23 cellular contexts compared by ENCODE assay signal in genomic region chr16:29850998-29851397, GRCh38. TPM values are rescaled to one million over a fixed set of nuclear protein-coding genes. Genes with fewer than 3 reads are reported as not detected.
DNase-seq lines count a peak whose midpoint lies in the region; ATAC-seq, FAIRE-seq and TF ChIP-seq lines count a peak whose summit lies in the region.
"Had no signal": no experiment of that assay in that cellular context is flagged by ENCODE, and none has a peak within 500 bp of the region (broad histone marks: within the 10 kb centered on the region; RNA-seq: fewer than 3 reads in every experiment).

No MANE protein-coding gene starts in this region.

- H3K27ac Mint-ChIP-seq in activated naive CD4-positive, alpha-beta T cell treated with anti-CD3 and anti-CD28 coated beads for 36 hours, result peak overlapping the region; percentile 37
- no peak overlapping the region for H3K27ac Mint-ChIP-seq in natural killer cell treated with Interleukin-12 subunit alpha and Interleukin-12 subunit beta and Interleukin-15 and Interleukin-18, amount 100 ng/mL, for 72 hours
- H3K27ac Mint-ChIP-seq: CD4-positive, alpha-beta T cell; GM23338 had no signal

- no peak overlapping the region for H3K9ac ChIP-seq in H1 (replicated peaks in 1 of 4; ENCODE audit: extremely low read depth in 1 of 4, low read depth in 3 of 4, low read length in 3 of 4)
- H3K9ac ChIP-seq: BLaER1 treated with 17β-estradiol and CSF1 and Interleukin-3, amounts not matched to agents 10 nM and 100 nM had no signal

- H3K23me2 ChIP-seq in H1 (ENCODE audit: low read depth, low read length), result no peaks in the 10 kb centered on the region

- no peaks in the 10 kb centered on the region for H3K27me3 ChIP-seq in H1 (replicated peaks in 1 of 4; ENCODE audit: control insufficient read depth in 3 of 4, extremely low read depth in 1 of 4, insufficient read depth in 3 of 4, low read length in 3 of 4)
- H3K27me3 ChIP-seq: BE2C; BLaER1 treated with 17β-estradiol and CSF1 and Interleukin-3, amounts not matched to agents 10 nM and 100 nM had no signal

- no peaks in the 10 kb centered on the region for H4K20me1 ChIP-seq in H1 (replicated peaks in 1 of 2; ENCODE audit: control insufficient read depth in 1 of 2, insufficient read depth in 2 of 2, low read length in 2 of 2)

- no peaks in the 10 kb centered on the region for H3K27me3 Mint-ChIP-seq in activated naive CD4-positive, alpha-beta T cell treated with anti-CD3 and anti-CD28 coated beads for 36 hours (ENCODE audit: low read depth)
- no peaks in the 10 kb centered on the region for H3K27me3 Mint-ChIP-seq in natural killer cell treated with Interleukin-12 subunit alpha and Interleukin-12 subunit beta and Interleukin-15 and Interleukin-18, amount 100 ng/mL, for 72 hours
- H3K27me3 Mint-ChIP-seq: CD4-positive, alpha-beta T cell; CD8-positive, alpha-beta memory T cell had no signal

- no peak for TF ChIP-seq POLR2A in H1 (IDR thresholded peaks at IDR 0.05; ENCODE audit: control extremely low read depth in 1 of 2, low read depth in 2 of 2, low read length in 2 of 2)

- WGBS in H1 (ENCODE audit: extremely low coverage in 1 of 2, insufficient coverage in 1 of 2, insufficient read length in 1 of 2, insufficient replicate concordance in 2 of 2, low coverage in 1 of 2, low lambda C conversion rate in 2 of 2, missing lambda C conversion rate in 1 of 2), 2 experiments, result 92% methylated on average over 3 of the region's 3 CpGs; no CpG with 5 or more reads in 1 of the 2 experiments

- H3K4me3 Mint-ChIP-seq in activated naive CD4-positive, alpha-beta T cell treated with anti-CD3 and anti-CD28 coated beads for 36 hours, result no peak overlapping the region
- H3K4me3 Mint-ChIP-seq in natural killer cell treated with Interleukin-12 subunit alpha and Interleukin-12 subunit beta and Interleukin-15 and Interleukin-18, amount 100 ng/mL, for 72 hours, result no peak overlapping the region
- H3K4me3 Mint-ChIP-seq: CD14-positive monocyte; CD4-positive, alpha-beta T cell; CD8-positive, alpha-beta memory T cell; GM23338 had no signal

- POLR2A ChIA-PET in HEK293 (lab: Yijun Ruan, JAX), result interaction anchor here (0.6 kb wide), 1 partner anchor 858 kb away, joined by 5 read pairs; no protein-coding TSS in a partner anchor
- POLR2A ChIA-PET in H1 (lab: Charles Lee; ENCODE audit: partially characterized antibody), result interaction anchor here (1.1 to 3.3 kb wide), 3 partner anchors 11 to 31 kb away, joined by 3 to 11 read pairs (median 4); partner anchors contain the start of genes CDIPT and MVP

- H2BK5ac ChIP-seq in H1 (ENCODE audit: low read depth, low read length), result no peak overlapping the region

- H3K27ac ChIP-seq in HEK293 (ENCODE audit: extremely low read depth, low read depth, low read length), result no peak overlapping the region
- no peak overlapping the region for H3K27ac ChIP-seq in H1 (ENCODE audit: low read depth, low read length)
- H3K27ac ChIP-seq: A549; BLaER1 treated with 17β-estradiol and CSF1 and Interleukin-3, amounts not matched to agents 10 nM and 100 nM had no signal

- TF ChIP-seq CTCF in HEK293 (tag by site-specific recombination; IDR thresholded peaks at IDR 0.05), result no peak
- TF ChIP-seq CTCF in H1 (IDR thresholded peaks at IDR 0.05; ENCODE audit: control extremely low read depth in 1 of 3, insufficient read depth in 1 of 3, low read depth in 1 of 3, low read length in 3 of 3), result no peak

- H4K91ac ChIP-seq in H1 (replicated peaks; ENCODE audit: insufficient read length, low read length), result no peak overlapping the region

- TF ChIP-seq RAD21 in H1 (IDR thresholded peaks at IDR 0.05 in 1 of 2, conservative IDR thresholded peaks at IDR 0.05 in 1 of 2; ENCODE audit: low read depth in 2 of 2, low read length in 2 of 2), result no peak

- intact Hi-C loops in activated naive CD4-positive, alpha-beta T cell treated with anti-CD3 and anti-CD28 coated beads for 36 hours (cut with micrococcal nuclease), result no loop called here

- peaks cover 5% of the 10 kb centered on the region for H3K4me1 Mint-ChIP-seq in activated naive CD4-positive, alpha-beta T cell treated with anti-CD3 and anti-CD28 coated beads for 36 hours (ENCODE audit: low read depth)
- peaks cover 0 to 6% of the 10 kb centered on the region in 2 donors for H3K4me1 Mint-ChIP-seq in natural killer cell treated with Interleukin-12 subunit alpha and Interleukin-12 subunit beta and Interleukin-15 and Interleukin-18, amount 100 ng/mL, for 72 hours (ENCODE audit: low read depth in 2 of 2)
- H3K4me1 Mint-ChIP-seq: CD14-positive monocyte had no signal

- FAIRE-seq in H1 (lab: Jason Lieb, UNC), result peak; percentile 48
- FAIRE-seq: A549, GM12891, GM18507, H54 had no signal

- ATAC-seq in natural killer cell treated with Interleukin-12 subunit alpha and Interleukin-12 subunit beta and Interleukin-15 and Interleukin-18, amount 100 ng/mL, for 72 hours, result no peak
- ATAC-seq: A549, GM23338 had no signal

- H3K36me3 Mint-ChIP-seq in activated naive CD4-positive, alpha-beta T cell treated with anti-CD3 and anti-CD28 coated beads for 36 hours (ENCODE audit: low read depth), result peaks cover 3% of the 10 kb centered on the region
- H3K36me3 Mint-ChIP-seq in natural killer cell treated with Interleukin-12 subunit alpha and Interleukin-12 subunit beta and Interleukin-15 and Interleukin-18, amount 100 ng/mL, for 72 hours, result no peaks in the 10 kb centered on the region

- no peak overlapping the region for H3K4me2 ChIP-seq in H1 (ENCODE audit: insufficient read depth in 1 of 2, low read depth in 2 of 2, low read length in 2 of 2)
- H3K4me2 ChIP-seq: A549; BLaER1 treated with 17β-estradiol and CSF1 and Interleukin-3, amounts not matched to agents 10 nM and 100 nM; GM23338 had no signal

- CTCF ChIA-PET in activated naive CD4-positive, alpha-beta T cell treated with anti-CD3 and anti-CD28 coated beads for 36 hours (lab: Charles Lee), result no interaction called here
- CTCF ChIA-PET in HEK293 (lab: Yijun Ruan, JAX) (interaction anchor here (0.5 to 5.0 kb wide), 4 partner anchors 8 to 95 kb away, joined by 3 to 74 read pairs (median 32); partner anchors contain the start of genes MVP and PAGR1), H1 (lab: Charles Lee; ENCODE audit: partially characterized antibody) (interaction anchor here (0.8 to 15.0 kb wide), 5 partner anchors 11 to 155 kb away, joined by 3 to 212 read pairs (median 4); partner anchors contain the start of genes MVP and PAGR1)

- H3K9me3 ChIP-seq in HEK293 (ENCODE audit: control insufficient read depth, insufficient read depth, low read depth, low read length) (no peaks in the 10 kb centered on the region), H1 (ENCODE audit: insufficient read depth in 2 of 2, low read depth in 1 of 2, low read length in 1 of 2) (no peaks in the 10 kb centered on the region)
- H3K9me3 ChIP-seq: A549; BE2C; BLaER1 treated with 17β-estradiol and CSF1 and Interleukin-3, amounts not matched to agents 10 nM and 100 nM; HAP-1 had no signal

- H3K23ac ChIP-seq in H1 (ENCODE audit: insufficient read length), result no peak overlapping the region

- no peak overlapping the region for H2BK120ac ChIP-seq in H1 (replicated peaks; ENCODE audit: low read depth, low read length)

- no peak overlapping the region for H3K4ac ChIP-seq in H1 (replicated peaks; ENCODE audit: insufficient read length, low read depth, low read length)

- H3K14ac ChIP-seq in H1 (ENCODE audit: insufficient read length), result no peak overlapping the region

- H2BK12ac ChIP-seq in H1 (ENCODE audit: low read depth, low read length), result no peak overlapping the region

- H3K4me3 ChIP-seq in HEK293 (ENCODE audit: low read depth, low read length) (no peak overlapping the region), H1 (ENCODE audit: extremely low read depth in 1 of 4, insufficient read depth in 2 of 4, low read depth in 3 of 4, low read length in 4 of 4) (no peak overlapping the region)
- H3K4me3 ChIP-seq: A549; BLaER1 treated with 17β-estradiol and CSF1 and Interleukin-3, amounts not matched to agents 10 nM and 100 nM; GM23338; HAP-1 had no signal

- H3K18ac ChIP-seq in H1 (ENCODE audit: extremely low read depth, low read length), result no peak overlapping the region; the same call in 1 of the 2 replicates

- no peaks in the 10 kb centered on the region for H3K79me2 ChIP-seq in H1 (ENCODE audit: control insufficient read depth in 1 of 2, insufficient read depth in 2 of 2, low read length in 2 of 2)

- H3K79me1 ChIP-seq in H1 (ENCODE audit: low read depth, low read length), result no peaks in the 10 kb centered on the region

- no peak overlapping the region for H2BK15ac ChIP-seq in H1 (ENCODE audit: low read length)

- no peaks in the 10 kb centered on the region for H3K4me1 ChIP-seq in HEK293 (ENCODE audit: control insufficient read depth, insufficient read depth, low read length)
- no peaks in the 10 kb centered on the region; a peak in 1 of 7 replicates for H3K4me1 ChIP-seq in H1 (replicated peaks in 1 of 4; ENCODE audit: control insufficient read depth in 3 of 4, insufficient read depth in 4 of 4, low read length in 3 of 4)
- H3K4me1 ChIP-seq: A549, HAP-1 had no signal

- H2AK5ac ChIP-seq in H1 (ENCODE audit: low read depth, low read length), result no peak overlapping the region

- H2BK20ac ChIP-seq in H1 (ENCODE audit: low read length), result no peak overlapping the region

- no peak overlapping the region for H3K56ac ChIP-seq in H1 (replicated peaks; ENCODE audit: insufficient read length, low read depth, low read length)

- no peak for TF ChIP-seq EP300 in H1 (IDR thresholded peaks at IDR 0.05; ENCODE audit: borderline replicate concordance in 1 of 2, low read depth in 2 of 2, low read length in 2 of 2)

- peaks cover 0 to 7% of the 10 kb centered on the region in 2 experiments; a peak in 1 of 3 replicates for H3K36me3 ChIP-seq in HEK293 (ENCODE audit: control insufficient read depth in 2 of 2, insufficient read depth in 1 of 2, low read length in 2 of 2)
- no peaks in the 10 kb centered on the region for H3K36me3 ChIP-seq in H1 (ENCODE audit: control insufficient read depth in 2 of 4, insufficient read depth in 4 of 4, low read length in 3 of 4)
- H3K36me3 ChIP-seq: BE2C, HAP-1 had no signal

- no peak overlapping the region for H4K5ac ChIP-seq in H1 (ENCODE audit: insufficient read length, low read depth, low read length)

- no peak overlapping the region for H2AFZ ChIP-seq in H1 (ENCODE audit: low read length)
- H2AFZ ChIP-seq: GM23338 had no signal

- H3K9me3 Mint-ChIP-seq in activated naive CD4-positive, alpha-beta T cell treated with anti-CD3 and anti-CD28 coated beads for 36 hours, result no peaks in the 10 kb centered on the region
- H3K9me3 Mint-ChIP-seq in natural killer cell treated with Interleukin-12 subunit alpha and Interleukin-12 subunit beta and Interleukin-15 and Interleukin-18, amount 100 ng/mL, for 72 hours, result no peaks in the 10 kb centered on the region
- H3K9me3 Mint-ChIP-seq: CD4-positive, alpha-beta T cell; CD8-positive, alpha-beta memory T cell; GM23338 had no signal

- no peak overlapping the region for H4K8ac ChIP-seq in H1 (ENCODE audit: extremely low read depth, insufficient read depth, low read length)

- DNase-seq in activated naive CD4-positive, alpha-beta T cell treated with anti-CD3 and anti-CD28 coated beads for 36 hours, result no peak
- no peak for DNase-seq in activated naive CD4-positive, alpha-beta T cell treated with Interleukin-2 at 50 U/mL for 16 hours
- DNase-seq in H1 (ENCODE audit: low read depth in 1 of 2, low spot score in 2 of 2) (no peak), iPS-NIHi11 (ENCODE audit: low spot score) (no peak)
- no peak for DNase-seq in natural killer cell treated with Interleukin-12 subunit alpha and Interleukin-12 subunit beta and Interleukin-15 and Interleukin-18, amount 100 ng/mL, for 72 hours (ENCODE audit: low spot score)
- DNase-seq: 8988T; ACHN; AML-193; BE2C; CD4-positive, alpha-beta T cell; CD8-positive, alpha-beta memory T cell; DMS53; DMS79 treated with DMSO at 0.1 percent for 48 hours; GF-D8 had no signal

RNA-seq across cellular contexts. Expression of gene CDIPT, which starts 12.0 kb away (rescaled TPM):
- 10 to 100 TPM; 29.0 to 31.0 TPM for total RNA-seq in activated naive CD4-positive, alpha-beta T cell treated with anti-CD3 and anti-CD28 coated beads for 36 hours
- 69.2 and 70.9 TPM in 2 replicates for total RNA-seq in H1 (2021; fragmentation: NEBNext Ultra II Directional; extraction: Animal tissue kit (Norgen Biotek cat#: 25700))
- polyA plus RNA-seq in H1 (2011; rRNA removed), result 140 and 190 TPM in 2 replicates
- polyA plus RNA-seq in H1 (2011; cell fraction: cytosol; rRNA removed), result 121 TPM
- 112 TPM for polyA plus RNA-seq in H1 (2011; cell fraction: nucleus; rRNA removed)
- polyA plus RNA-seq in H1 (2012, experiment 1 of 2), result 68.6 to 81.2 TPM (median 78.1 TPM) in 4 replicates
- polyA plus RNA-seq in H1 (2012, experiment 2 of 2), result 94.9 TPM
- 63.4 TPM for polyA plus RNA-seq in H1 (2013, experiment 1 of 2)
- 67.9 TPM for polyA plus RNA-seq in H1 (2013, experiment 2 of 2)
- 50.1 and 60.7 TPM in 2 replicates for polyA minus RNA-seq in H1 (2011; rRNA and poly(A)+ RNA removed)
- polyA minus RNA-seq in H1 (2011; cell fraction: cytosol; rRNA and poly(A)+ RNA removed), result 63.3 TPM
- polyA minus RNA-seq in H1 (2011; cell fraction: nucleus; rRNA and poly(A)+ RNA removed), result 28.2 TPM
- 10 to 100 TPM; 60.1 to 62.9 TPM for total RNA-seq in natural killer cell treated with Interleukin-12 subunit alpha and Interleukin-12 subunit beta and Interleukin-15 and Interleukin-18, amount 100 ng/mL, for 72 hours

RNA-seq across cellular contexts. Expression of gene MVP, which starts 30.7 kb away (rescaled TPM):
- 10 to 100 TPM; 84.1 to 86.9 TPM for total RNA-seq in activated naive CD4-positive, alpha-beta T cell treated with anti-CD3 and anti-CD28 coated beads for 36 hours
- total RNA-seq in H1 (2021; fragmentation: NEBNext Ultra II Directional; extraction: Animal tissue kit (Norgen Biotek cat#: 25700)), result 1.9 and 2.9 TPM in 2 replicates
- 1.9 and 4.3 TPM in 2 replicates for polyA plus RNA-seq in H1 (2011; rRNA removed)
- polyA plus RNA-seq in H1 (2011; cell fraction: cytosol; rRNA removed), result 4.8 TPM
- polyA plus RNA-seq in H1 (2011; cell fraction: nucleus; rRNA removed), result 18.5 TPM
- 2.4 to 5.6 TPM (median 3.9 TPM) in 4 replicates for polyA plus RNA-seq in H1 (2012, experiment 1 of 2)
- polyA plus RNA-seq in H1 (2012, experiment 2 of 2), result 1.9 TPM
- polyA plus RNA-seq in H1 (2013, experiment 1 of 2), result 1.4 TPM
- 1.6 TPM for polyA plus RNA-seq in H1 (2013, experiment 2 of 2)
- polyA minus RNA-seq in H1 (2011; rRNA and poly(A)+ RNA removed), result 6.9 and 15.2 TPM in 2 replicates
- polyA minus RNA-seq in H1 (2011; cell fraction: cytosol; rRNA and poly(A)+ RNA removed), result 4.5 TPM
- polyA minus RNA-seq in H1 (2011; cell fraction: nucleus; rRNA and poly(A)+ RNA removed), result 3.7 TPM
- total RNA-seq in natural killer cell treated with Interleukin-12 subunit alpha and Interleukin-12 subunit beta and Interleukin-15 and Interleukin-18, amount 100 ng/mL, for 72 hours, result 100 to 1,000 TPM in 1 of 2 donors, 10 to 100 TPM in 1; 86.1 to 180 TPM

RNA-seq across cellular contexts. Expression of gene PAGR1, which starts 35.0 kb away (rescaled TPM):
- total RNA-seq in activated naive CD4-positive, alpha-beta T cell treated with anti-CD3 and anti-CD28 coated beads for 36 hours, result 10 to 100 TPM; 16.9 to 19.3 TPM
- total RNA-seq in H1 (2021; fragmentation: NEBNext Ultra II Directional; extraction: Animal tissue kit (Norgen Biotek cat#: 25700)), result 56.4 and 56.6 TPM in 2 replicates
- 35.4 and 53.5 TPM in 2 replicates for polyA plus RNA-seq in H1 (2011; rRNA removed)
- 61.5 TPM for polyA plus RNA-seq in H1 (2011; cell fraction: cytosol; rRNA removed)
- 143 TPM for polyA plus RNA-seq in H1 (2011; cell fraction: nucleus; rRNA removed)
- polyA plus RNA-seq in H1 (2012, experiment 1 of 2), result 53.2 to 67.0 TPM (median 62.3 TPM) in 4 replicates
- 60.2 TPM for polyA plus RNA-seq in H1 (2012, experiment 2 of 2)
- polyA plus RNA-seq in H1 (2013, experiment 1 of 2), result 43.2 TPM
- polyA plus RNA-seq in H1 (2013, experiment 2 of 2), result 44.5 TPM
- 5.8 and 8.3 TPM in 2 replicates for polyA minus RNA-seq in H1 (2011; rRNA and poly(A)+ RNA removed)
- polyA minus RNA-seq in H1 (2011; cell fraction: cytosol; rRNA and poly(A)+ RNA removed), result 19.6 TPM
- 30.1 TPM for polyA minus RNA-seq in H1 (2011; cell fraction: nucleus; rRNA and poly(A)+ RNA removed)
- 10 to 100 TPM; 20.5 to 36.1 TPM for total RNA-seq in natural killer cell treated with Interleukin-12 subunit alpha and Interleukin-12 subunit beta and Interleukin-15 and Interleukin-18, amount 100 ng/mL, for 72 hours

RNA-seq across cellular contexts. Expression of gene PRRT2, which starts 39.0 kb away (rescaled TPM):
- total RNA-seq in activated naive CD4-positive, alpha-beta T cell treated with anti-CD3 and anti-CD28 coated beads for 36 hours, result under 1 TPM; 0.83 to 0.94 TPM
- total RNA-seq in H1 (2021; fragmentation: NEBNext Ultra II Directional; extraction: Animal tissue kit (Norgen Biotek cat#: 25700)), result 12.8 and 16.6 TPM in 2 replicates
- polyA plus RNA-seq in H1 (2011; rRNA removed), result 32.6 and 49.7 TPM in 2 replicates
- polyA plus RNA-seq in H1 (2011; cell fraction: cytosol; rRNA removed), result 36.1 TPM
- 233 TPM for polyA plus RNA-seq in H1 (2011; cell fraction: nucleus; rRNA removed)
- polyA plus RNA-seq in H1 (2012, experiment 1 of 2), result 25.4 to 32.2 TPM (median 26.8 TPM) in 4 replicates
- polyA plus RNA-seq in H1 (2012, experiment 2 of 2), result 12.5 TPM
- 16.5 TPM for polyA plus RNA-seq in H1 (2013, experiment 1 of 2)
- 13.8 TPM for polyA plus RNA-seq in H1 (2013, experiment 2 of 2)
- polyA minus RNA-seq in H1 (2011; rRNA and poly(A)+ RNA removed), result 4.5 and 8.5 TPM in 2 replicates
- 5.9 TPM for polyA minus RNA-seq in H1 (2011; cell fraction: cytosol; rRNA and poly(A)+ RNA removed)
- 29.9 TPM for polyA minus RNA-seq in H1 (2011; cell fraction: nucleus; rRNA and poly(A)+ RNA removed)
- total RNA-seq in natural killer cell treated with Interleukin-12 subunit alpha and Interleukin-12 subunit beta and Interleukin-15 and Interleukin-18, amount 100 ng/mL, for 72 hours, result 1 to 10 TPM in 1 of 2 donors, under 1 TPM in 1; 0.98 to 2.8 TPM
- polyA plus RNA-seq: CD14-positive monocyte had no signal

RNA-seq across cellular contexts. Expression of gene MAZ, which starts 44.7 kb away (rescaled TPM):
- 100 to 1,000 TPM; 290 to 330 TPM for total RNA-seq in activated naive CD4-positive, alpha-beta T cell treated with anti-CD3 and anti-CD28 coated beads for 36 hours
- 376 and 380 TPM in 2 replicates for total RNA-seq in H1 (2021; fragmentation: NEBNext Ultra II Directional; extraction: Animal tissue kit (Norgen Biotek cat#: 25700))
- polyA plus RNA-seq in H1 (2011; rRNA removed), result 219 and 357 TPM in 2 replicates
- 226 TPM for polyA plus RNA-seq in H1 (2011; cell fraction: cytosol; rRNA removed)
- polyA plus RNA-seq in H1 (2011; cell fraction: nucleus; rRNA removed), result 465 TPM
- 359 to 553 TPM (median 440 TPM) in 4 replicates for polyA plus RNA-seq in H1 (2012, experiment 1 of 2)
- polyA plus RNA-seq in H1 (2012, experiment 2 of 2), result 327 TPM
- polyA plus RNA-seq in H1 (2013, experiment 1 of 2), result 126 TPM
- polyA plus RNA-seq in H1 (2013, experiment 2 of 2), result 116 TPM
- 294 and 426 TPM in 2 replicates for polyA minus RNA-seq in H1 (2011; rRNA and poly(A)+ RNA removed)
- polyA minus RNA-seq in H1 (2011; cell fraction: cytosol; rRNA and poly(A)+ RNA removed), result 315 TPM
- 159 TPM for polyA minus RNA-seq in H1 (2011; cell fraction: nucleus; rRNA and poly(A)+ RNA removed)
- total RNA-seq in natural killer cell treated with Interleukin-12 subunit alpha and Interleukin-12 subunit beta and Interleukin-15 and Interleukin-18, amount 100 ng/mL, for 72 hours, result 100 to 1,000 TPM; 241 to 424 TPM

Comparison
In these comparisons a context has a peak if more than half of its experiments do, and no peak if none do; other contexts are left out.
1. RNA of gene MVP, which starts 30.7 kb away (total RNA-seq): 86.1 to 180 TPM in natural killer cell treated with Interleukin-12 subunit alpha and Interleukin-12 subunit beta and Interleukin-15 and Interleukin-18, amount 100 ng/mL, for 72 hours and 84.1 to 86.9 TPM in activated naive CD4-positive, alpha-beta T cell treated with anti-CD3 and anti-CD28 coated beads for 36 hours; 1.9 to 2.9 TPM in H1; every median in the first group is over 10 times any median in the second.